Comparison of ENCODE assay signal across 7 cellular contexts in genomic region chr1:239955431-239955830, GRCh38.
"Had no signal": no experiment of that assay in that cellular context is flagged by ENCODE, and none has a peak within 500 bp of the region (broad histone marks: within the 10 kb centered on the region; RNA-seq: fewer than 3 reads in every experiment).

No MANE protein-coding gene starts in this region.

- H3K4me3 ChIP-seq: GM23248 had no signal

- DNase-seq: GM23248, GOT3, H9, HCEC 1CT, KBM-7 had no signal

- ATAC-seq: HepG2 had no signal

- H3K27ac ChIP-seq: GM23248, HL-60 had no signal
